Comparison of ENCODE assay signal across 12 cellular contexts in the genomic region with DNA sequence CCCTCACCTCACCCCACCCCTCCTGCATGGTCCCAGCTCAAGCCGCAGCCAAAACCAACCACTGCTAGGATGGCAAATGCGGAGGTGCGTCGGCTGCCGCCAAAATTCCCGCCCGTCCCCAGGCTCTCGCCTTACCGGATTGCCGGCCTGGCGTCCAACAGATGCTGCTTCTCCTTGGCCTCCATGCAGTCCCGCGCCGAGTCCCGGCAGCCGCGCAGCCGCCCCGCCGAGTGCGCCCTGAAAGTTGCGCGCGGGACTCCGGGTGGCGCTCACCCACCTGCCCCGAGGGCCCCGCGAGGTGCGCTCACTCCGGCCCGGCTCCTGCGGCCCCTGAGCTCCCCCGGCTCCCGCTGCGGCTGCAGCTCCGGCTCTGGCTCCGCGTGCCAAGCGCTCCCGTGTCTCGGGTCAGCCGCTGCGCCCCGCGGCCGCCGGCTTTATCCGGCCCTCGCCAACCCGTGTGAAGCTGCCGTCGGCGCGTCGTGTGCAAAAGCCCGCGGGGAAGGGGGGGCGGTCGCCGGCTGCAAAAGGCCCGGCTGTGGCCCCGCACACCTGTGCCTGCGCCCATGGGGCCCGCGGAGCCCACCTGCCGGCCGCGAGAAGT. TPM values are rescaled to one million over a fixed set of nuclear protein-coding genes. Genes with fewer than 3 reads are reported as not detected.
A peak's percentile ranks its signal among the peaks of the same experiment; 100 is the strongest.
DNase-seq lines count a peak whose midpoint lies in the region; ATAC-seq and TF ChIP-seq lines count a peak whose summit lies in the region.
"Had no signal": no experiment of that assay in that cellular context is flagged by ENCODE, and none has a peak within 500 bp of the region (broad histone marks: within the 10 kb centered on the region; RNA-seq: fewer than 3 reads in every experiment).

A gene with protein sequence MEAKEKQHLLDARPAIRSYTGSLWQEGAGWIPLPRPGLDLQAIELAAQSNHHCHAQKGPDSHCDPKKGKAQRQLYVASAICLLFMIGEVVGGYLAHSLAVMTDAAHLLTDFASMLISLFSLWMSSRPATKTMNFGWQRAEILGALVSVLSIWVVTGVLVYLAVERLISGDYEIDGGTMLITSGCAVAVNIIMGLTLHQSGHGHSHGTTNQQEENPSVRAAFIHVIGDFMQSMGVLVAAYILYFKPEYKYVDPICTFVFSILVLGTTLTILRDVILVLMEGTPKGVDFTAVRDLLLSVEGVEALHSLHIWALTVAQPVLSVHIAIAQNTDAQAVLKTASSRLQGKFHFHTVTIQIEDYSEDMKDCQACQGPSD (minus strand): TSS at position 407 of the 601 bp plus-strand sequence. CDS start 222 bp downstream, at position 185.

- peak within 1 kb of the TSS in 3 of 4 donors; percentile 3 to 24 (median 13) for H3K4me3 ChIP-seq in upper lobe of left lung
- peak within 1 kb of the TSS in 1 of 4 donors; percentile 38 for H3K4me3 ChIP-seq in adrenal gland

- no peak within 1 kb of the TSS for H3K27ac Mint-ChIP-seq in activated naive CD4-positive, alpha-beta T cell treated with anti-CD3 and anti-CD28 coated beads, Interleukin-2, amount 50 U/mL, for 24 hours
- H3K27ac Mint-ChIP-seq in brain: no peak within 1 kb of the TSS
- H3K27ac Mint-ChIP-seq: activated CD4-positive, alpha-beta memory T cell treated with anti-CD3 and anti-CD28 coated beads for 36 hours had no signal

- peaks cover 2 to 37% (median 17%) of the 10 kb centered on the region in 4 donors for H3K27me3 ChIP-seq in upper lobe of left lung
- peaks cover 33% of the 10 kb centered on the region for H3K27me3 ChIP-seq in adrenal gland

- H3K27ac ChIP-seq in upper lobe of left lung: no peak within 1 kb of the TSS
- no peak within 1 kb of the TSS for H3K27ac ChIP-seq in adrenal gland

- H3K36me3 ChIP-seq in upper lobe of left lung (no peaks in the 10 kb centered on the region), adrenal gland (replicated peaks in 1 of 2) (no peaks in the 10 kb centered on the region)

- TF ChIP-seq POLR2A in upper lobe of left lung (IDR thresholded peaks at IDR 0.05): no peak
- no peak for TF ChIP-seq POLR2A in adrenal gland (IDR thresholded peaks at IDR 0.05)

- H3K9me3 ChIP-seq in upper lobe of left lung: no peaks in the 10 kb centered on the region
- H3K9me3 ChIP-seq in adrenal gland (replicated peaks in 1 of 3): no peaks in the 10 kb centered on the region

- no peaks in the 10 kb centered on the region for H3K9me3 Mint-ChIP-seq in activated naive CD4-positive, alpha-beta T cell treated with anti-CD3 and anti-CD28 coated beads, Interleukin-2, amount 50 U/mL, for 24 hours
- no peaks in the 10 kb centered on the region for H3K9me3 Mint-ChIP-seq in brain
- H3K9me3 Mint-ChIP-seq: activated CD4-positive, alpha-beta memory T cell treated with anti-CD3 and anti-CD28 coated beads for 36 hours had no signal

- H3K27me3 Mint-ChIP-seq in activated naive CD4-positive, alpha-beta T cell treated with anti-CD3 and anti-CD28 coated beads, Interleukin-2, amount 50 U/mL, for 24 hours: peaks cover 38% of the 10 kb centered on the region
- peaks cover 96% of the 10 kb centered on the region for H3K27me3 Mint-ChIP-seq in brain

- H3K4me1 Mint-ChIP-seq in activated naive CD4-positive, alpha-beta T cell treated with anti-CD3 and anti-CD28 coated beads, Interleukin-2, amount 50 U/mL, for 24 hours: no peaks in the 10 kb centered on the region
- H3K4me1 Mint-ChIP-seq in brain: peaks cover 5% of the 10 kb centered on the region

- TF ChIP-seq CTCF in brain (conservative IDR thresholded peaks at IDR 0.05): no peak
- TF ChIP-seq CTCF in upper lobe of left lung (IDR thresholded peaks at IDR 0.05): no peak
- TF ChIP-seq CTCF in adrenal gland (IDR thresholded peaks at IDR 0.05): no peak

- TF ChIP-seq EP300 in upper lobe of left lung (IDR thresholded peaks at IDR 0.05): no peak

- 1 to 2% methylated on average over 10 to 57 of the region's 69 CpGs for WGBS in upper lobe of left lung, 2 donors
- WGBS in adrenal gland, 4 donors: 1 to 3% (median 1%) methylated on average over 16 to 69 of the region's 69 CpGs; no CpG with 5 or more reads in 1 of the 4 donors

- no peak for DNase-seq in activated naive CD4-positive, alpha-beta T cell treated with anti-CD3 and anti-CD28 coated beads, Interleukin-2, amount 50 U/mL, for 16 hours
- DNase-seq in left colon (peak in 1 of 2 donors; percentile 15), upper lobe of left lung (peak in 1 of 2 donors; percentile 84), C1 segment of cervical spinal cord (lab: John Stamatoyannopoulos, UW) (no peak), amygdala (lab: John Stamatoyannopoulos, UW) (no peak), adrenal gland (no peak)
- DNase-seq: activated CD4-positive, alpha-beta memory T cell treated with anti-CD3 and anti-CD28 coated beads for 36 hours; Karpas-422; stimulated activated CD4-positive, alpha-beta T cell treated with anti-CD3 and anti-CD28 coated beads, Interleukin-2, amount 100 ng/mL, for 48 hours had no signal

- peak within 1 kb of the TSS; percentile 20 for H3K4me3 Mint-ChIP-seq in activated naive CD4-positive, alpha-beta T cell treated with anti-CD3 and anti-CD28 coated beads, Interleukin-2, amount 50 U/mL, for 24 hours
- peak within 1 kb of the TSS; percentile 3 to 76 (median 63) for H3K4me3 Mint-ChIP-seq in brain
- H3K4me3 Mint-ChIP-seq: activated CD4-positive, alpha-beta memory T cell treated with anti-CD3 and anti-CD28 coated beads for 36 hours had no signal

- H3K4me1 ChIP-seq in upper lobe of left lung (peaks cover 8 to 18% (median 12%) of the 10 kb centered on the region in 4 donors), adrenal gland (replicated peaks in 1 of 2) (peaks cover 0 to 14% of the 10 kb centered on the region in 2 donors)

- H3K36me3 Mint-ChIP-seq in activated naive CD4-positive, alpha-beta T cell treated with anti-CD3 and anti-CD28 coated beads, Interleukin-2, amount 50 U/mL, for 24 hours: no peaks in the 10 kb centered on the region
- H3K36me3 Mint-ChIP-seq in brain: no peaks in the 10 kb centered on the region
- H3K36me3 Mint-ChIP-seq: activated CD4-positive, alpha-beta memory T cell treated with anti-CD3 and anti-CD28 coated beads for 36 hours had no signal

- ATAC-seq in left colon (peak; percentile 7), upper lobe of left lung (ENCODE audit: low FRiP score in 2 of 2) (no peak)

- intact Hi-C loops in left colon (cut with DNase I, micrococcal nuclease): no loop called here
- intact Hi-C loops in adrenal gland (cut with DNase I): no loop called here

RNA-seq across cellular contexts. Expression of the gene that starts here (rescaled TPM):
- polyA plus RNA-seq in brain (ENCODE audit: insufficient read depth, low read depth, low replicate concordance): not detected
- under 1 TPM in 1 of 2 donors, not detected in 1; 0.22 TPM for total RNA-seq in left colon
- total RNA-seq in upper lobe of left lung: under 1 TPM in 3 of 6 donors, not detected in 3; 0.09 to 0.27 (median 0.15) TPM
- total RNA-seq in adrenal gland: 1 to 10 TPM in 5 of 8 donors, under 1 TPM in 3; 0.28 to 4.8 (median 1.4) TPM
- polyA plus RNA-seq in adrenal gland: under 1 TPM; 0.15 to 0.32 (median 0.27) TPM
- total RNA-seq: activated CD4-positive, alpha-beta memory T cell treated with anti-CD3 and anti-CD28 coated beads for 36 hours; lung microvascular endothelial cell had no signal

Comparison
In these comparisons a context has a peak if more than half of its experiments do, and no peak if none do; other contexts are left out.
1. Peak in ATAC-seq in left colon; RNA of the gene not detected or under 1 TPM.